Comparison of ENCODE assay signal across 1 cellular context in genomic region chr3:190972840-190973270, GRCh38.
A peak's percentile ranks its signal among the peaks of the same experiment; 100 is the strongest.
TF ChIP-seq lines count a peak whose summit lies in the region.

No MANE protein-coding gene starts in this region.

TF ChIP-seq in HEK293, 187 proteins besides CTCF, POLR2A, EP300 and RAD21 (continued from another document and continues in another):
- TF ChIP-seq ZNF18 (tag by site-specific recombination; IDR thresholded peaks at IDR 0.05) (peak; percentile 91), SCRT1 (tag by site-specific recombination; IDR thresholded peaks at IDR 0.05; ENCODE audit: borderline replicate concordance) (peak; percentile 86; the same call in 1 of the 2 replicates), ZNF670 (tag by site-specific recombination; IDR thresholded peaks at IDR 0.05; ENCODE audit: low read depth) (no peak), MEIS1 (CRISPR knock-in tag; IDR thresholded peaks at IDR 0.05; ENCODE audit: borderline replicate concordance) (no peak), ZNF580 (tag by site-specific recombination; IDR thresholded peaks at IDR 0.05) (peak; percentile 91), ZBTB44 (tag by site-specific recombination; IDR thresholded peaks at IDR 0.05) (peak; percentile 91), HOXD13 (CRISPR knock-in tag; IDR thresholded peaks at IDR 0.05; ENCODE audit: borderline replicate concordance) (no peak), ZNF2 (tag by site-specific recombination; IDR thresholded peaks at IDR 0.05) (peak; percentile 44; the same call in 1 of the 2 replicates), ZBTB1 (tag by site-specific recombination; IDR thresholded peaks at IDR 0.05) (peak; percentile 82; the same call in 1 of the 2 replicates), ZNF514 (tag by site-specific recombination; IDR thresholded peaks at IDR 0.05) (no peak), YY2 (tag by site-specific recombination; IDR thresholded peaks at IDR 0.05) (no peak), ZNF596 (tag by site-specific recombination; IDR thresholded peaks at IDR 0.05) (no peak), ZNF701 (tag by site-specific recombination; IDR thresholded peaks at IDR 0.05) (no peak), ZNF555 (tag by site-specific recombination; conservative IDR thresholded peaks at IDR 0.05) (no peak), ZNF280D (tag by site-specific recombination; IDR thresholded peaks at IDR 0.05) (no peak), ZNF214 (tag by site-specific recombination; IDR thresholded peaks at IDR 0.05; ENCODE audit: borderline replicate concordance) (no peak), ZNF629 (tag by site-specific recombination; IDR thresholded peaks at IDR 0.05) (peak; percentile 96), ZNF704 (tag by site-specific recombination; IDR thresholded peaks at IDR 0.05) (no peak), ZNF473 (tag by site-specific recombination; IDR thresholded peaks at IDR 0.05) (no peak), SP7 (tag by site-specific recombination; IDR thresholded peaks at IDR 0.05) (peak; percentile 93), ZFP3 (tag by site-specific recombination; IDR thresholded peaks at IDR 0.05; ENCODE audit: low read depth) (no peak), TCF7L2 (IDR thresholded peaks at IDR 0.05; ENCODE audit: borderline replicate concordance, low read depth, low read length) (peak; percentile 60; the same call in 1 of the 2 replicates), ZNF394 (tag by site-specific recombination; IDR thresholded peaks at IDR 0.05; ENCODE audit: borderline replicate concordance) (peak; percentile 91), ZBTB7A (tag by site-specific recombination; IDR thresholded peaks at IDR 0.05; ENCODE audit: low read depth) (no peak), ZNF398 (tag by site-specific recombination; IDR thresholded peaks at IDR 0.05) (peak; percentile 62; the same call in 1 of the 2 replicates), ZNF544 (tag by site-specific recombination; IDR thresholded peaks at IDR 0.05) (no peak), ZNF777 (tag by site-specific recombination; IDR thresholded peaks at IDR 0.05; ENCODE audit: borderline replicate concordance) (no peak), ZNF324 (tag by site-specific recombination; IDR thresholded peaks at IDR 0.05) (no peak), INSM2 (tag by site-specific recombination; IDR thresholded peaks at IDR 0.05) (peak; percentile 99), ZNF426 (tag by site-specific recombination; IDR thresholded peaks at IDR 0.05) (no peak), HOXA7 (CRISPR knock-in tag; IDR thresholded peaks at IDR 0.05; ENCODE audit: borderline replicate concordance) (no peak), ZNF404 (tag by site-specific recombination; IDR thresholded peaks at IDR 0.05) (no peak), ZNF335 (tag by site-specific recombination; conservative IDR thresholded peaks at IDR 0.05) (no peak), BCL11A (tag by site-specific recombination; IDR thresholded peaks at IDR 0.05; ENCODE audit: low read depth) (peak; percentile 85; the same call in 1 of the 2 replicates), REST (tag by site-specific recombination; IDR thresholded peaks at IDR 0.05) (no peak), ZNF221 (tag by site-specific recombination; IDR thresholded peaks at IDR 0.05; ENCODE audit: borderline replicate concordance) (no peak), ZBTB48 (tag by site-specific recombination; IDR thresholded peaks at IDR 0.05) (no peak), GFI1B (tag by site-specific recombination; IDR thresholded peaks at IDR 0.05) (peak; percentile 78), OSR2 (tag by site-specific recombination; IDR thresholded peaks at IDR 0.05) (peak; percentile 96), ZNF223 (tag by site-specific recombination; IDR thresholded peaks at IDR 0.05) (no peak), RBAK (tag by site-specific recombination; IDR thresholded peaks at IDR 0.05) (no peak), ZNF174 (tag by site-specific recombination; IDR thresholded peaks at IDR 0.05) (no peak), ZNF248 (tag by site-specific recombination; IDR thresholded peaks at IDR 0.05) (no peak), ZNF280C (tag by site-specific recombination; IDR thresholded peaks at IDR 0.05) (no peak), ZNF621 (tag by site-specific recombination; IDR thresholded peaks at IDR 0.05) (no peak), GLI4 (tag by site-specific recombination; IDR thresholded peaks at IDR 0.05) (no peak), ZNF391 (tag by site-specific recombination; IDR thresholded peaks at IDR 0.05; ENCODE audit: borderline replicate concordance, low read depth) (peak; percentile 73; the same call in 1 of the 2 replicates), ZNF169 (tag by site-specific recombination; IDR thresholded peaks at IDR 0.05) (no peak)
